ENCODE assay signal across 1 cellular context in genomic region chr2:96868555-96869280, GRCh38.
TF ChIP-seq lines count a peak whose summit lies in the region.

No MANE protein-coding gene starts in this region.

TF ChIP-seq in HepG2, 621 proteins besides CTCF, POLR2A, EP300 and RAD21 (continued from another document and continues in another):
- TF ChIP-seq ZHX2 (IDR thresholded peaks at IDR 0.05; ENCODE audit: low read depth) (peak; percentile 62), ZHX2 (CRISPR knock-in tag; IDR thresholded peaks at IDR 0.05; ENCODE audit: borderline replicate concordance) (peak; percentile 83; the same call in 1 of the 2 replicates), USF2 (IDR thresholded peaks at IDR 0.05; ENCODE audit: low read depth, low read length) (no peak), USF2 (CRISPR knock-in tag; IDR thresholded peaks at IDR 0.05; ENCODE audit: borderline replicate concordance) (no peak), HDAC1 (CRISPR knock-in tag; IDR thresholded peaks at IDR 0.05) (peak; percentile 83), ZNF264 (CRISPR knock-in tag; IDR thresholded peaks at IDR 0.05) (no peak), ZBTB8A (CRISPR knock-in tag; IDR thresholded peaks at IDR 0.05; ENCODE audit: borderline replicate concordance, low read depth) (peak; percentile 28; the same call in 1 of the 2 replicates), MTA1 (CRISPR knock-in tag; IDR thresholded peaks at IDR 0.05; ENCODE audit: borderline replicate concordance) (peak; percentile 52; the same call in 1 of the 2 replicates), MEIS2 (CRISPR knock-in tag; IDR thresholded peaks at IDR 0.05) (peak; percentile 17; the same call in 1 of the 2 replicates), ZNF318 (CRISPR knock-in tag; IDR thresholded peaks at IDR 0.05) (peak; percentile 74; the same call in 1 of the 2 replicates), ZNF30 (CRISPR knock-in tag; IDR thresholded peaks at IDR 0.05) (0 out of 2 replicates have a peak, but pooled peaks have one; percentile 61), AKNA (CRISPR knock-in tag; IDR thresholded peaks at IDR 0.05; ENCODE audit: borderline replicate concordance) (no peak), KLF6 (CRISPR knock-in tag; IDR thresholded peaks at IDR 0.05) (0 out of 2 replicates have a peak, but pooled peaks have one; percentile 64), ZNF18 (CRISPR knock-in tag; IDR thresholded peaks at IDR 0.05; ENCODE audit: insufficient replicate concordance) (peak; percentile 84), ZNF232 (CRISPR knock-in tag; IDR thresholded peaks at IDR 0.05; ENCODE audit: borderline replicate concordance) (no peak), ATF1 (CRISPR knock-in tag; IDR thresholded peaks at IDR 0.05) (no peak), JUNB (CRISPR knock-in tag; IDR thresholded peaks at IDR 0.05; ENCODE audit: borderline replicate concordance) (no peak), ATM (IDR thresholded peaks at IDR 0.05; ENCODE audit: borderline replicate concordance) (no peak), REL (CRISPR knock-in tag; conservative IDR thresholded peaks at IDR 0.05) (no peak), MYPOP (CRISPR knock-in tag; IDR thresholded peaks at IDR 0.05) (peak; percentile 64; the same call in 1 of the 2 replicates), JUN (CRISPR knock-in tag; IDR thresholded peaks at IDR 0.05) (peak; percentile 57; the same call in 1 of the 2 replicates), ZBTB38 (CRISPR knock-in tag; IDR thresholded peaks at IDR 0.05) (0 out of 2 replicates have a peak, but pooled peaks have one; percentile 51), ZNF790 (CRISPR knock-in tag; IDR thresholded peaks at IDR 0.05; ENCODE audit: borderline replicate concordance) (0 out of 2 replicates have a peak, but pooled peaks have one; percentile 24), ZNF296 (CRISPR knock-in tag; conservative IDR thresholded peaks at IDR 0.05) (no peak; the same call in 1 of the 2 replicates), RNF219 (CRISPR knock-in tag; IDR thresholded peaks at IDR 0.05) (no peak)
